Comparison of ENCODE assay signal across 15 cellular contexts in genomic region chr2:179995735-179996134, GRCh38. TPM values are rescaled to one million over a fixed set of nuclear protein-coding genes. Genes with fewer than 3 reads are reported as not detected.
A peak's percentile ranks its signal among the peaks of the same experiment; 100 is the strongest.
DNase-seq lines count a peak whose midpoint lies in the region; ATAC-seq lines count a peak whose summit lies in the region.
"Had no signal": no experiment of that assay in that cellular context is flagged by ENCODE, and none has a peak within 500 bp of the region (broad histone marks: within the 10 kb centered on the region; RNA-seq: fewer than 3 reads in every experiment).

No MANE protein-coding gene starts in this region.

- CTCF ChIA-PET in activated CD4-positive, alpha-beta T cell treated with anti-CD3 and anti-CD28 coated beads for 36 hours (lab: Charles Lee) = no interaction called here
- CTCF ChIA-PET in activated CD4-positive, alpha-beta T cell treated with anti-CD3 and anti-CD28 coated beads, Interleukin-2, amount 10 ng/mL, durations not matched to agents 7 days and 5 days (lab: Charles Lee) = no interaction called here

- POLR2A ChIA-PET in activated CD4-positive, alpha-beta T cell treated with anti-CD3 and anti-CD28 coated beads for 36 hours (lab: Charles Lee) = no interaction called here
- POLR2A ChIA-PET in activated CD4-positive, alpha-beta T cell treated with anti-CD3 and anti-CD28 coated beads, Interleukin-2, amount 10 ng/mL, durations not matched to agents 7 days and 5 days (lab: Charles Lee) = no interaction called here

- peaks cover 65% of the 10 kb centered on the region for H3K4me1 Mint-ChIP-seq in activated CD4-positive, alpha-beta T cell treated with anti-CD3 and anti-CD28 coated beads for 36 hours
- peaks cover 14% of the 10 kb centered on the region for H3K4me1 Mint-ChIP-seq in activated CD4-positive, alpha-beta T cell treated with anti-CD3 and anti-CD28 coated beads, Interleukin-2, amount 10 ng/mL, durations not matched to agents 7 days and 5 days

- no peak overlapping the region for H4K91ac ChIP-seq in neuronal stem cell (ENCODE audit: low read depth, low read length, poor library complexity)

- no peak overlapping the region for H2BK5ac ChIP-seq in neuronal stem cell (ENCODE audit: low read length)

- H3K4me3 Mint-ChIP-seq in activated CD4-positive, alpha-beta T cell treated with anti-CD3 and anti-CD28 coated beads for 36 hours = no peak overlapping the region
- H3K4me3 Mint-ChIP-seq in activated CD4-positive, alpha-beta T cell treated with anti-CD3 and anti-CD28 coated beads, Interleukin-2, amount 10 ng/mL, durations not matched to agents 7 days and 5 days = no peak overlapping the region
- H3K4me3 Mint-ChIP-seq: HFFc6 had no signal

- peak; percentile 30 for DNase-seq in activated CD4-positive, alpha-beta T cell treated with anti-CD3 and anti-CD28 coated beads for 36 hours
- no peak for DNase-seq in activated CD4-positive, alpha-beta T cell treated with anti-CD3 and anti-CD28 coated beads, Interleukin-2, amount 10 ng/mL, durations not matched to agents 7 days and 5 days
- no peak for DNase-seq in neuronal stem cell (ENCODE audit: low spot score)
- no peak for DNase-seq in HPDE6-E6E7 (ENCODE audit: extremely low spot score)
- no peak for DNase-seq in left lobe of liver (ENCODE audit: low spot score)
- DNase-seq: activated CD8-positive, alpha-beta memory T cell treated with anti-CD3 and anti-CD28 coated beads, Interleukin-2, amount 50 U/mL, for 4 hours; HFFc6; NCI-H2107; SHP77 treated with DMSO at 0.1 percent for 48 hours had no signal

- peak overlapping the region; percentile 29 for H3K18ac ChIP-seq in neuronal stem cell (ENCODE audit: low read length)

- H4K8ac ChIP-seq in neuronal stem cell (ENCODE audit: low read depth, low read length) = no peak overlapping the region

- no peak overlapping the region for H3K14ac ChIP-seq in neuronal stem cell (ENCODE audit: low read length)

- whole genome bisulfite sequencing in neuronal stem cell (ENCODE audit: extremely low coverage in 2 of 2, insufficient read length in 2 of 2, insufficient replicate concordance in 1 of 2), 2 donors = no CpG with 5 or more reads among the region's 1 CpG

- H3K9me3 Mint-ChIP-seq in activated CD4-positive, alpha-beta T cell treated with anti-CD3 and anti-CD28 coated beads for 36 hours (ENCODE audit: low read depth) = no peaks in the 10 kb centered on the region
- no peaks in the 10 kb centered on the region for H3K9me3 Mint-ChIP-seq in activated CD4-positive, alpha-beta T cell treated with anti-CD3 and anti-CD28 coated beads, Interleukin-2, amount 10 ng/mL, durations not matched to agents 7 days and 5 days
- H3K9me3 Mint-ChIP-seq: HFFc6 had no signal

- H3K27ac ChIP-seq in neuronal stem cell (replicated peaks; ENCODE audit: low read length) = peak overlapping the region; percentile 42
- H3K27ac ChIP-seq: ascending aorta, HL-60, tibial nerve had no signal

- peaks cover 4 to 37% of the 10 kb centered on the region in 2 donors for H3K36me3 ChIP-seq in neuronal stem cell (replicated peaks in 1 of 2; ENCODE audit: control insufficient read depth in 2 of 2, insufficient read depth in 2 of 2, low read length in 2 of 2)

- no peaks in the 10 kb centered on the region for H3K27me3 Mint-ChIP-seq in activated CD4-positive, alpha-beta T cell treated with anti-CD3 and anti-CD28 coated beads for 36 hours
- no peaks in the 10 kb centered on the region for H3K27me3 Mint-ChIP-seq in activated CD4-positive, alpha-beta T cell treated with anti-CD3 and anti-CD28 coated beads, Interleukin-2, amount 10 ng/mL, durations not matched to agents 7 days and 5 days

- no peak overlapping the region for H2BK15ac ChIP-seq in neuronal stem cell (ENCODE audit: low read length)

- H3K4me2 ChIP-seq in neuronal stem cell (ENCODE audit: insufficient read depth, low read length, poor library complexity, severe bottlenecking) = no peak overlapping the region

- H3K79me1 ChIP-seq in neuronal stem cell (ENCODE audit: low read depth, low read length) = no peaks in the 10 kb centered on the region

- H3K27ac Mint-ChIP-seq in activated CD4-positive, alpha-beta T cell treated with anti-CD3 and anti-CD28 coated beads for 36 hours = peak overlapping the region; percentile 28
- no peak overlapping the region for H3K27ac Mint-ChIP-seq in activated CD4-positive, alpha-beta T cell treated with anti-CD3 and anti-CD28 coated beads, Interleukin-2, amount 10 ng/mL, durations not matched to agents 7 days and 5 days
- H3K27ac Mint-ChIP-seq: HFFc6 had no signal

- H2BK120ac ChIP-seq in neuronal stem cell (ENCODE audit: low read depth, low read length) = no peak overlapping the region

- H3K4me1 ChIP-seq in neuronal stem cell (ENCODE audit: control insufficient read depth in 2 of 2, insufficient read depth in 1 of 2, low read depth in 1 of 2, low read length in 2 of 2) = peaks cover 0 to 3% of the 10 kb centered on the region in 2 donors
- H3K4me1 ChIP-seq: ascending aorta had no signal

- no peak overlapping the region for H3K4me3 ChIP-seq in neuronal stem cell (ENCODE audit: low read length in 2 of 2)
- H3K4me3 ChIP-seq: ascending aorta, tibial nerve had no signal

- intact Hi-C loops in activated CD4-positive, alpha-beta T cell treated with anti-CD3 and anti-CD28 coated beads for 36 hours (cut with DNase I, micrococcal nuclease) = no loop called here

- H3K9ac ChIP-seq in neuronal stem cell (ENCODE audit: low read depth, low read length, poor library complexity) = no peak overlapping the region

- no peak overlapping the region for H2AFZ ChIP-seq in neuronal stem cell (ENCODE audit: low read length)

- H3K9me3 ChIP-seq in neuronal stem cell (replicated peaks in 1 of 2; ENCODE audit: control insufficient read depth in 2 of 2, insufficient read depth in 1 of 2, low read depth in 1 of 2, low read length in 2 of 2) = no peaks in the 10 kb centered on the region
- H3K9me3 ChIP-seq: ascending aorta, tibial nerve had no signal

- peak; percentile 78 for ATAC-seq in activated CD4-positive, alpha-beta T cell treated with anti-CD3 and anti-CD28 coated beads for 36 hours
- peak; percentile 61 for ATAC-seq in GM21423 (IDR thresholded peaks at IDR 0.05; ENCODE audit: unreplicated experiment)
- ATAC-seq in HG03095 (IDR thresholded peaks at IDR 0.05; ENCODE audit: unreplicated experiment) = peak; percentile 64
- ATAC-seq in HG03108 (IDR thresholded peaks at IDR 0.05; ENCODE audit: unreplicated experiment) = no peak
- no peak for ATAC-seq in left lobe of liver

- H3K4ac ChIP-seq in neuronal stem cell (ENCODE audit: low read length) = no peak overlapping the region

- no peak overlapping the region for H3K23ac ChIP-seq in neuronal stem cell (ENCODE audit: low read depth, low read length, poor library complexity)

- H2AK5ac ChIP-seq in neuronal stem cell (ENCODE audit: low read depth, low read length) = no peak overlapping the region

- H3K36me3 Mint-ChIP-seq in activated CD4-positive, alpha-beta T cell treated with anti-CD3 and anti-CD28 coated beads for 36 hours (ENCODE audit: low read depth) = peaks cover 26% of the 10 kb centered on the region
- peaks cover 16% of the 10 kb centered on the region for H3K36me3 Mint-ChIP-seq in activated CD4-positive, alpha-beta T cell treated with anti-CD3 and anti-CD28 coated beads, Interleukin-2, amount 10 ng/mL, durations not matched to agents 7 days and 5 days (ENCODE audit: low read depth)

- no peak overlapping the region for H2BK12ac ChIP-seq in neuronal stem cell (ENCODE audit: low read length)

- H3K27me3 ChIP-seq in neuronal stem cell (ENCODE audit: control insufficient read depth in 3 of 3, insufficient read depth in 3 of 3, low read depth in 1 of 3, low read length in 3 of 3) = no peaks in the 10 kb centered on the region
- H3K27me3 ChIP-seq: ascending aorta, tibial nerve had no signal

RNA-seq across cellular contexts. Expression of gene CWC22, which starts 11.4 kb away (rescaled TPM):
- total RNA-seq in activated CD4-positive, alpha-beta T cell treated with anti-CD3 and anti-CD28 coated beads for 36 hours = 10 to 100 TPM; 25.3 to 31.0 TPM
- total RNA-seq in activated CD4-positive, alpha-beta T cell treated with anti-CD3 and anti-CD28 coated beads, Interleukin-2, amount 10 ng/mL, durations not matched to agents 7 days and 5 days = 10 to 100 TPM; 21.9 to 24.0 TPM
- 41.1 TPM for polyA plus RNA-seq in neuronal stem cell (2013, experiment 1 of 2)
- 40.9 TPM for polyA plus RNA-seq in neuronal stem cell (2013, experiment 2 of 2)
- total RNA-seq in left lobe of liver = 4.6 TPM

Comparison
In these comparisons a context has a peak if more than half of its experiments do, and no peak if none do; other contexts are left out.
1. ATAC-seq: peak in activated CD4-positive, alpha-beta T cell treated with anti-CD3 and anti-CD28 coated beads for 36 hours (single experiment), GM21423 (single experiment) and HG03095 (single experiment); none in HG03108 (single experiment) and left lobe of liver (single experiment).